Comparison of ENCODE assay signal across 1 cellular context in the genomic region with DNA sequence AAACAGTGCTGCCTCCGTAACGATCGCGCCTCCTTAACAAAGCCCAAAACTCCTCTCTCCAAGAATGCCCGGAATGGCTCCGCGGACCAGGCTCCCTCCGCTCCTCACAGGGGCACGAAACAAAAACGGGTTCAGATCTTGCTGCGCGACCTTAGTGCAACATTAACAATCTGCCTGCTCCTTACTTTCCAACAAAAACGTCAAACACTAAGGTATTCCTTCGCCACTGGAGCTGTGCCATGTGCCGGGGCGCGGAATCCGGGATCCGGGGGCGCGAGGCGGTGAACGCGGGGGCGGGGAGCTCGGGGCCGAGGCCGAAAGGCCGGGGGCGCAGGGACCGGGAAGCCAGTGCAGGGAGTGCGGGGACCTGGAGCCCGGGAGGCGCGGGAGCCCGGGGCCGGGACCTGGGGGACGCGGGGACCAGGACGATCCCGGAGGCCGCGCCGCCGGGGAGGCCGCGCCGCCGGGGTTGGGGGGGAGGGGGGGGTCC.
TF ChIP-seq lines count a peak whose summit lies in the region.

No MANE protein-coding gene starts in this region.

TF ChIP-seq in K562, 482 proteins besides CTCF, POLR2A, EP300 and RAD21 (continued from another document and continues in another):
- TF ChIP-seq, protein P1, sequence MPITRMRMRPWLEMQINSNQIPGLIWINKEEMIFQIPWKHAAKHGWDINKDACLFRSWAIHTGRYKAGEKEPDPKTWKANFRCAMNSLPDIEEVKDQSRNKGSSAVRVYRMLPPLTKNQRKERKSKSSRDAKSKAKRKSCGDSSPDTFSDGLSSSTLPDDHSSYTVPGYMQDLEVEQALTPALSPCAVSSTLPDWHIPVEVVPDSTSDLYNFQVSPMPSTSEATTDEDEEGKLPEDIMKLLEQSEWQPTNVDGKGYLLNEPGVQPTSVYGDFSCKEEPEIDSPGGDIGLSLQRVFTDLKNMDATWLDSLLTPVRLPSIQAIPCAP (CRISPR knock-in tag; IDR thresholded peaks at IDR 0.05; ENCODE audit: borderline replicate concordance), result no peak
- TF ChIP-seq ZNF77 (CRISPR knock-in tag; IDR thresholded peaks at IDR 0.05), result no peak
- TF ChIP-seq MEF2A (IDR thresholded peaks at IDR 0.05; ENCODE audit: control insufficient read depth, low read depth, low read length), result no peak
- TF ChIP-seq TOE1 (IDR thresholded peaks at IDR 0.05; ENCODE audit: borderline replicate concordance), result no peak
- TF ChIP-seq TOE1 (CRISPR knock-in tag; IDR thresholded peaks at IDR 0.05; ENCODE audit: borderline replicate concordance, low read depth), result no peak
- TF ChIP-seq CBX2 (IDR thresholded peaks at IDR 0.05; ENCODE audit: insufficient read depth, low read length, poor library complexity, severe bottlenecking), result no peak
- no peak for TF ChIP-seq HDAC1 (IDR thresholded peaks at IDR 0.05)
- TF ChIP-seq, protein P2, sequence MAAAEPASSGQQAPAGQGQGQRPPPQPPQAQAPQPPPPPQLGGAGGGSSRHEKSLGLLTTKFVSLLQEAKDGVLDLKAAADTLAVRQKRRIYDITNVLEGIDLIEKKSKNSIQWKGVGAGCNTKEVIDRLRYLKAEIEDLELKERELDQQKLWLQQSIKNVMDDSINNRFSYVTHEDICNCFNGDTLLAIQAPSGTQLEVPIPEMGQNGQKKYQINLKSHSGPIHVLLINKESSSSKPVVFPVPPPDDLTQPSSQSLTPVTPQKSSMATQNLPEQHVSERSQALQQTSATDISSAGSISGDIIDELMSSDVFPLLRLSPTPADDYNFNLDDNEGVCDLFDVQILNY (CRISPR knock-in tag; IDR thresholded peaks at IDR 0.05), result no peak
- TF ChIP-seq CSDE1 (IDR thresholded peaks at IDR 0.05), result no peak
- TF ChIP-seq, protein P3, sequence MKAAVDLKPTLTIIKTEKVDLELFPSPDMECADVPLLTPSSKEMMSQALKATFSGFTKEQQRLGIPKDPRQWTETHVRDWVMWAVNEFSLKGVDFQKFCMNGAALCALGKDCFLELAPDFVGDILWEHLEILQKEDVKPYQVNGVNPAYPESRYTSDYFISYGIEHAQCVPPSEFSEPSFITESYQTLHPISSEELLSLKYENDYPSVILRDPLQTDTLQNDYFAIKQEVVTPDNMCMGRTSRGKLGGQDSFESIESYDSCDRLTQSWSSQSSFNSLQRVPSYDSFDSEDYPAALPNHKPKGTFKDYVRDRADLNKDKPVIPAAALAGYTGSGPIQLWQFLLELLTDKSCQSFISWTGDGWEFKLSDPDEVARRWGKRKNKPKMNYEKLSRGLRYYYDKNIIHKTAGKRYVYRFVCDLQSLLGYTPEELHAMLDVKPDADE (conservative IDR thresholded peaks at IDR 0.05; ENCODE audit: control insufficient read depth, low read depth, low read length), result 0 out of 2 replicates have a peak, but pooled peaks have one; percentile 12
- TF ChIP-seq, protein P4, sequence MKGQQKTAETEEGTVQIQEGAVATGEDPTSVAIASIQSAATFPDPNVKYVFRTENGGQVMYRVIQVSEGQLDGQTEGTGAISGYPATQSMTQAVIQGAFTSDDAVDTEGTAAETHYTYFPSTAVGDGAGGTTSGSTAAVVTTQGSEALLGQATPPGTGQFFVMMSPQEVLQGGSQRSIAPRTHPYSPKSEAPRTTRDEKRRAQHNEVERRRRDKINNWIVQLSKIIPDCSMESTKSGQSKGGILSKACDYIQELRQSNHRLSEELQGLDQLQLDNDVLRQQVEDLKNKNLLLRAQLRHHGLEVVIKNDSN (CRISPR knock-in tag; IDR thresholded peaks at IDR 0.05), result no peak
- no peak for TF ChIP-seq JUND (IDR thresholded peaks at IDR 0.05; ENCODE audit: borderline replicate concordance, low read depth, low read length)
- TF ChIP-seq JUND (tag; IDR thresholded peaks at IDR 0.05; ENCODE audit: borderline replicate concordance, low read depth, low read length), result no peak
- no peak for TF ChIP-seq RERE (CRISPR knock-in tag; IDR thresholded peaks at IDR 0.05; ENCODE audit: borderline replicate concordance)
- TF ChIP-seq NR4A1 (CRISPR knock-in tag; IDR thresholded peaks at IDR 0.05), result no peak
- no peak for TF ChIP-seq NR4A1 (tag; IDR thresholded peaks at IDR 0.05)
- TF ChIP-seq L3MBTL2 (IDR thresholded peaks at IDR 0.05), result peak; percentile 60
- TF ChIP-seq ATF3 (IDR thresholded peaks at IDR 0.05), result no peak
- TF ChIP-seq ATF3 (CRISPR knock-in tag; conservative IDR thresholded peaks at IDR 0.05), result no peak
- TF ChIP-seq, protein P5, sequence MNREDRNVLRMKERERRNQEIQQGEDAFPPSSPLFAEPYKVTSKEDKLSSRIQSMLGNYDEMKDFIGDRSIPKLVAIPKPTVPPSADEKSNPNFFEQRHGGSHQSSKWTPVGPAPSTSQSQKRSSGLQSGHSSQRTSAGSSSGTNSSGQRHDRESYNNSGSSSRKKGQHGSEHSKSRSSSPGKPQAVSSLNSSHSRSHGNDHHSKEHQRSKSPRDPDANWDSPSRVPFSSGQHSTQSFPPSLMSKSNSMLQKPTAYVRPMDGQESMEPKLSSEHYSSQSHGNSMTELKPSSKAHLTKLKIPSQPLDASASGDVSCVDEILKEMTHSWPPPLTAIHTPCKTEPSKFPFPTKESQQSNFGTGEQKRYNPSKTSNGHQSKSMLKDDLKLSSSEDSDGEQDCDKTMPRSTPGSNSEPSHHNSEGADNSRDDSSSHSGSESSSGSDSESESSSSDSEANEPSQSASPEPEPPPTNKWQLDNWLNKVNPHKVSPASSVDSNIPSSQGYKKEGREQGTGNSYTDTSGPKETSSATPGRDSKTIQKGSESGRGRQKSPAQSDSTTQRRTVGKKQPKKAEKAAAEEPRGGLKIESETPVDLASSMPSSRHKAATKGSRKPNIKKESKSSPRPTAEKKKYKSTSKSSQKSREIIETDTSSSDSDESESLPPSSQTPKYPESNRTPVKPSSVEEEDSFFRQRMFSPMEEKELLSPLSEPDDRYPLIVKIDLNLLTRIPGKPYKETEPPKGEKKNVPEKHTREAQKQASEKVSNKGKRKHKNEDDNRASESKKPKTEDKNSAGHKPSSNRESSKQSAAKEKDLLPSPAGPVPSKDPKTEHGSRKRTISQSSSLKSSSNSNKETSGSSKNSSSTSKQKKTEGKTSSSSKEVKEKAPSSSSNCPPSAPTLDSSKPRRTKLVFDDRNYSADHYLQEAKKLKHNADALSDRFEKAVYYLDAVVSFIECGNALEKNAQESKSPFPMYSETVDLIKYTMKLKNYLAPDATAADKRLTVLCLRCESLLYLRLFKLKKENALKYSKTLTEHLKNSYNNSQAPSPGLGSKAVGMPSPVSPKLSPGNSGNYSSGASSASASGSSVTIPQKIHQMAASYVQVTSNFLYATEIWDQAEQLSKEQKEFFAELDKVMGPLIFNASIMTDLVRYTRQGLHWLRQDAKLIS (CRISPR knock-in tag; IDR thresholded peaks at IDR 0.05), result no peak
- TF ChIP-seq MNT (conservative IDR thresholded peaks at IDR 0.05), result no peak
- no peak for TF ChIP-seq ZNF263 (CRISPR knock-in tag; IDR thresholded peaks at IDR 0.05; ENCODE audit: borderline replicate concordance)
- no peak for TF ChIP-seq FIP1L1 (IDR thresholded peaks at IDR 0.05; ENCODE audit: low read depth, low read length, poor library complexity, severe bottlenecking)
- no peak for TF ChIP-seq ZNF3 (CRISPR knock-in tag; IDR thresholded peaks at IDR 0.05)
- TF ChIP-seq, protein P6, sequence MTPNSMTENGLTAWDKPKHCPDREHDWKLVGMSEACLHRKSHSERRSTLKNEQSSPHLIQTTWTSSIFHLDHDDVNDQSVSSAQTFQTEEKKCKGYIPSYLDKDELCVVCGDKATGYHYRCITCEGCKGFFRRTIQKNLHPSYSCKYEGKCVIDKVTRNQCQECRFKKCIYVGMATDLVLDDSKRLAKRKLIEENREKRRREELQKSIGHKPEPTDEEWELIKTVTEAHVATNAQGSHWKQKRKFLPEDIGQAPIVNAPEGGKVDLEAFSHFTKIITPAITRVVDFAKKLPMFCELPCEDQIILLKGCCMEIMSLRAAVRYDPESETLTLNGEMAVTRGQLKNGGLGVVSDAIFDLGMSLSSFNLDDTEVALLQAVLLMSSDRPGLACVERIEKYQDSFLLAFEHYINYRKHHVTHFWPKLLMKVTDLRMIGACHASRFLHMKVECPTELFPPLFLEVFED (CRISPR knock-in tag; conservative IDR thresholded peaks at IDR 0.05), result no peak
- TF ChIP-seq E2F6 (IDR thresholded peaks at IDR 0.05; ENCODE audit: borderline replicate concordance in 1 of 2, extremely low read depth in 1 of 2, insufficient read depth in 1 of 2, insufficient read length in 1 of 2, low read depth in 1 of 2, low read length in 1 of 2, poor library complexity in 1 of 2, severe bottlenecking in 1 of 2), result peak in 1 of 2 experiments; percentile 90
- TF ChIP-seq SMARCB1 (IDR thresholded peaks at IDR 0.05; ENCODE audit: insufficient read length, low read depth), result no peak
- no peak for TF ChIP-seq KDM2B (CRISPR knock-in tag; IDR thresholded peaks at IDR 0.05)
- TF ChIP-seq ZNF644 (tag; IDR thresholded peaks at IDR 0.05; ENCODE audit: low read depth), result no peak
- TF ChIP-seq NFIC (IDR thresholded peaks at IDR 0.05), result peak; percentile 24; the same call in 1 of the 2 replicates
- TF ChIP-seq ZFPM2 (CRISPR knock-in tag; IDR thresholded peaks at IDR 0.05), result no peak
- no peak for TF ChIP-seq CREM (IDR thresholded peaks at IDR 0.05; ENCODE audit: low read depth)
- peak; percentile 9; the same call in 1 of the 2 replicates for TF ChIP-seq RBFOX2 (IDR thresholded peaks at IDR 0.05; ENCODE audit: low read depth, low read length)
- no peak for TF ChIP-seq MXI1 (IDR thresholded peaks at IDR 0.05; ENCODE audit: low read depth, low read length)
- TF ChIP-seq ZNF586 (CRISPR knock-in tag; conservative IDR thresholded peaks at IDR 0.05), result no peak
- no peak for TF ChIP-seq TEAD4 (IDR thresholded peaks at IDR 0.05; ENCODE audit: low read length)
- TF ChIP-seq TEAD4 (CRISPR knock-in tag; IDR thresholded peaks at IDR 0.05; ENCODE audit: borderline replicate concordance), result no peak
- no peak for TF ChIP-seq ZNF184 (CRISPR knock-in tag; IDR thresholded peaks at IDR 0.05)
